7 cellular contexts compared by ENCODE assay signal in genomic region chr4:119462733-119463132, GRCh38.
DNase-seq lines count a peak whose midpoint lies in the region; ATAC-seq, FAIRE-seq and TF ChIP-seq lines count a peak whose summit lies in the region.
"Not testable (repeated sequence)": the region's sequence is repeated elsewhere in the genome, so short reads cannot be mapped to it uniquely, and the experiment has no call there.

No MANE protein-coding gene starts in this region.

- RAD21 ChIA-PET in GM12878 (lab: Charles Lee; ENCODE audit: unreplicated experiment) = not testable (repeated sequence)

- BruUV-seq in GM12878 (replicated peaks; lab: Mats Ljungman, UMichigan) = not testable (repeated sequence)

- in situ Hi-C loops in GM12878 (cut with MboI) = not testable (repeated sequence)

- H4K20me1 ChIP-seq in GM12878 (ENCODE audit: control insufficient read depth, insufficient read depth) = not testable (repeated sequence)

- H3K4me1 Mint-ChIP-seq in activated CD4-positive, alpha-beta T cell treated with anti-CD3 and anti-CD28 coated beads for 36 hours; naive thymus-derived CD8-positive, alpha-beta T cell: not testable (repeated sequence)

- not testable (repeated sequence) for TF ChIP-seq EP300 in GM12878 (IDR thresholded peaks at IDR 0.05; ENCODE audit: borderline replicate concordance in 1 of 2, control insufficient read depth in 1 of 2, low read depth in 2 of 2, low read length in 2 of 2)

- not testable (repeated sequence) for TF ChIP-seq RAD21 in GM12878 (IDR thresholded peaks at IDR 0.05; ENCODE audit: insufficient read depth, low read depth, low read length)

- not testable (repeated sequence) for H2AFZ ChIP-seq in GM12878 (ENCODE audit: control insufficient read depth, low read depth, low read length)

- CTCF ChIA-PET in activated CD4-positive, alpha-beta T cell treated with anti-CD3 and anti-CD28 coated beads for 36 hours (lab: Charles Lee); GM12878 (lab: Yijun Ruan, JAX): not testable (repeated sequence)

- not testable (repeated sequence) for H3K9me3 ChIP-seq in GM12878 (replicated peaks; ENCODE audit: control insufficient read depth, insufficient read depth, low read length)

- intact Hi-C loops in activated CD4-positive, alpha-beta T cell treated with anti-CD3 and anti-CD28 coated beads for 36 hours (cut with DNase I, micrococcal nuclease) = loop anchor here (5.0 kb wide), 1 partner anchor 150 kb away; no protein-coding TSS in a partner anchor
- intact Hi-C loops in GM12878 (cut with micrococcal nuclease; ENCODE audit: unreplicated experiment) = not testable (repeated sequence)

- not testable (repeated sequence) for H3K27me3 ChIP-seq in GM12878 (replicated peaks in 1 of 2; ENCODE audit: control insufficient read depth in 2 of 2, insufficient read depth in 2 of 2, low read length in 1 of 2)

- not testable (repeated sequence) for H3K4me1 ChIP-seq in GM12878 (ENCODE audit: control insufficient read depth, insufficient read depth, low read length)

- 48% methylated on average over 2 of the region's 3 CpGs for WGBS in GM12878 (ENCODE audit: insufficient coverage, insufficient replicate concordance, low lambda C conversion rate, missing lambda C conversion rate)

- POLR2A ChIA-PET in activated CD4-positive, alpha-beta T cell treated with anti-CD3 and anti-CD28 coated beads for 36 hours (lab: Charles Lee); GM12878 (lab: Charles Lee); naive thymus-derived CD8-positive, alpha-beta T cell (lab: Charles Lee): not testable (repeated sequence)

- FAIRE-seq in GM12878 (lab: Jason Lieb, UNC) = not testable (repeated sequence)

- not testable (repeated sequence) for TF ChIP-seq POLR2A in GM12878 (IDR thresholded peaks at IDR 0.05; ENCODE audit: low read depth, low read length)

- TF ChIP-seq CTCF in GM12878 (IDR thresholded peaks at IDR 0.05 in 2 of 3, conservative IDR thresholded peaks at IDR 0.05 in 1 of 3; ENCODE audit: control insufficient read depth in 2 of 3, extremely low read depth in 1 of 3, insufficient read depth in 1 of 3, low read depth in 3 of 3, low read length in 3 of 3) (0 out of 6 replicates have a peak, but pooled peaks of 1 of the 3 experiments have one; percentile 10), fibroblast of mammary gland (conservative IDR thresholded peaks at IDR 0.05; ENCODE audit: control insufficient read depth, insufficient read depth, low read depth, low read length) (peak; percentile 25)

- H3K4me2 ChIP-seq in GM12878 (ENCODE audit: control insufficient read depth, insufficient read depth) = not testable (repeated sequence)

- H3K36me3 Mint-ChIP-seq in activated CD4-positive, alpha-beta T cell treated with anti-CD3 and anti-CD28 coated beads for 36 hours (ENCODE audit: low read depth) = peaks cover 22% of the 10 kb centered on the region
- peaks cover 11 to 49% (median 15%) of the 10 kb centered on the region in 3 donors for H3K36me3 Mint-ChIP-seq in naive thymus-derived CD8-positive, alpha-beta T cell

- SMC1A ChIA-PET in GM12878 (lab: Charles Lee; ENCODE audit: uncharacterized antibody, unreplicated experiment) = not testable (repeated sequence)

- not testable (repeated sequence) for H3K4me3 ChIP-seq in GM12878; fibroblast of mammary gland (ENCODE audit: control insufficient read depth, low read depth, low read length)

- peak; percentile 67 for ATAC-seq in HG03159 (IDR thresholded peaks at IDR 0.05; ENCODE audit: unreplicated experiment)
- not testable (repeated sequence) for ATAC-seq in activated CD4-positive, alpha-beta T cell treated with anti-CD3 and anti-CD28 coated beads for 36 hours; naive thymus-derived CD8-positive, alpha-beta T cell
- ATAC-seq in GM12878 = peak; percentile 37; the same call in 1 of the 3 replicates

- not testable (repeated sequence) for H3K27me3 Mint-ChIP-seq in activated CD4-positive, alpha-beta T cell treated with anti-CD3 and anti-CD28 coated beads for 36 hours; naive thymus-derived CD8-positive, alpha-beta T cell

- H3K36me3 ChIP-seq in GM12878 (ENCODE audit: control insufficient read depth in 2 of 2, insufficient read depth in 2 of 2, low read length in 1 of 2) = not testable (repeated sequence)

- H3K27ac Mint-ChIP-seq in activated CD4-positive, alpha-beta T cell treated with anti-CD3 and anti-CD28 coated beads for 36 hours = not testable (repeated sequence)
- peak overlapping the region in 7 of 10 donors; percentile 22 to 91 (median 53) for H3K27ac Mint-ChIP-seq in naive thymus-derived CD8-positive, alpha-beta T cell

- not testable (repeated sequence) for H3K4me3 Mint-ChIP-seq in activated CD4-positive, alpha-beta T cell treated with anti-CD3 and anti-CD28 coated beads for 36 hours; naive thymus-derived CD8-positive, alpha-beta T cell

- not testable (repeated sequence) for H3K9ac ChIP-seq in GM12878 (ENCODE audit: control insufficient read depth, insufficient read depth, low read length)

- H3K27ac ChIP-seq in GM12878 (ENCODE audit: control insufficient read depth, insufficient read depth) = not testable (repeated sequence)

- H3K79me2 ChIP-seq in GM12878 (ENCODE audit: control insufficient read depth, insufficient read depth, low read length) = not testable (repeated sequence)

- not testable (repeated sequence) for H3K9me3 Mint-ChIP-seq in activated CD4-positive, alpha-beta T cell treated with anti-CD3 and anti-CD28 coated beads for 36 hours (ENCODE audit: low read depth); naive thymus-derived CD8-positive, alpha-beta T cell

- DNase-seq in DMS 273 (lab: John Stamatoyannopoulos, UW; ENCODE audit: unreplicated experiment) (peak; percentile 22), NCI-H82 (lab: John Stamatoyannopoulos, UW) (peak; percentile 24), fibroblast of mammary gland (ENCODE audit: low read depth) (peak; percentile 20)
- DNase-seq in activated CD4-positive, alpha-beta T cell treated with anti-CD3 and anti-CD28 coated beads for 36 hours = peak; percentile 50
- DNase-seq in GM12878 (ENCODE audit: low read depth, low spot score) = not testable (repeated sequence)
- DNase-seq in naive thymus-derived CD8-positive, alpha-beta T cell = peak; percentile 2 to 75 (median 35)

TF ChIP-seq in GM12878, 131 proteins besides CTCF, POLR2A, EP300 and RAD21:
- peak; percentile 52; the same call in 1 of the 2 replicates for TF ChIP-seq ZNF384 (IDR thresholded peaks at IDR 0.05; ENCODE audit: borderline replicate concordance, low read depth, low read length)
TF ChIP-seq in GM12878: peak in this region for 1; not testable (repeated sequence) for 130.
